Comparison of ENCODE assay signal across 16 cellular contexts in the genomic region with DNA sequence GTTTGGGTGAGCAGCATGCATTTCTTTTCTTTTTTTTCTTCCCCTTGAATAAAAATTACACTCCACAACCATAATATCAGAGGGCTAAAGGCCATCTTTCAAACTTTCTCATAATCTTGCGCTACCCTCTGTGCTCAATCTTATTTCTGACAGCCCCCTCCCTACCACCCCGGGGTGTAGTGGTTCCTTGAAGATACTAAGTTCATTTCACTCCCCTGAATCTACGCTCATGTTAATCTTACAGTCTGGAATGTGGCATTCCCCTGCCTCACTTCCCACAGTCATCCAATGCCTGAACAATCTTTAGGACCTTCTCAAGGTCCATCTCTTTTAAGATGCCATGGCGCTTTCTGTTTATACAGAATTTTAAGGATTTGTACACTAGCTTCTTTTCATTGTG.
"Had no signal": no experiment of that assay in that cellular context is flagged by ENCODE, and none has a peak within 500 bp of the region (broad histone marks: within the 10 kb centered on the region; RNA-seq: fewer than 3 reads in every experiment).

No MANE protein-coding gene starts in this region.

- H3K4me1 ChIP-seq: prostate gland, sigmoid colon had no signal

- DNase-seq: activated CD4-positive, alpha-beta memory T cell treated with anti-CD3 and anti-CD28 coated beads for 36 hours; activated CD8-positive, alpha-beta memory T cell treated with anti-CD3 and anti-CD28 coated beads, Interleukin-2, amount 50 U/mL, for 4 hours; activated gamma-delta T cell treated with Interleukin-2 at 50 U/mL for 16 hours; activated naive CD8-positive, alpha-beta T cell treated with anti-CD3 and anti-CD28 coated beads, Interleukin-2, amount 10 ng/mL, durations not matched to agents 7 days and 5 days; activated T-cell treated with anti-CD3 and anti-CD28 coated beads, Interleukin-2, amount 50 U/mL, for 72 hours; glutamatergic neuron; left lung; sigmoid colon; stimulated activated CD4-positive, alpha-beta T cell treated with anti-CD3 and anti-CD28 coated beads, Interleukin-4, amount 100 ng/mL, for 1 hour; stimulated activated CD8-positive, alpha-beta memory T cell treated with anti-CD3 and anti-CD28 coated beads, Interleukin-4, amount 100 ng/mL, for 48 hours; SW 1271; thyroid gland had no signal

- H3K9me3 ChIP-seq: left lung, neutrophil, prostate gland, sigmoid colon, SJSA1, thyroid gland had no signal

- H3K4me3 ChIP-seq: left lung, prostate gland, sigmoid colon, SJSA1, thyroid gland had no signal

- H3K36me3 ChIP-seq: left lung, neutrophil, prostate gland, sigmoid colon, SJSA1, thyroid gland had no signal

- H3K27me3 ChIP-seq: left lung, sigmoid colon, SJSA1, thyroid gland had no signal

- ATAC-seq: activated T-cell treated with anti-CD3 and anti-CD28 coated beads, Interleukin-2, amount 50 U/mL, for 72 hours; esophagus mucosa; left lung had no signal

- H3K27ac ChIP-seq: left lung, neutrophil, prostate gland, sigmoid colon, SJSA1, thyroid gland had no signal
